In the genomic region with DNA sequence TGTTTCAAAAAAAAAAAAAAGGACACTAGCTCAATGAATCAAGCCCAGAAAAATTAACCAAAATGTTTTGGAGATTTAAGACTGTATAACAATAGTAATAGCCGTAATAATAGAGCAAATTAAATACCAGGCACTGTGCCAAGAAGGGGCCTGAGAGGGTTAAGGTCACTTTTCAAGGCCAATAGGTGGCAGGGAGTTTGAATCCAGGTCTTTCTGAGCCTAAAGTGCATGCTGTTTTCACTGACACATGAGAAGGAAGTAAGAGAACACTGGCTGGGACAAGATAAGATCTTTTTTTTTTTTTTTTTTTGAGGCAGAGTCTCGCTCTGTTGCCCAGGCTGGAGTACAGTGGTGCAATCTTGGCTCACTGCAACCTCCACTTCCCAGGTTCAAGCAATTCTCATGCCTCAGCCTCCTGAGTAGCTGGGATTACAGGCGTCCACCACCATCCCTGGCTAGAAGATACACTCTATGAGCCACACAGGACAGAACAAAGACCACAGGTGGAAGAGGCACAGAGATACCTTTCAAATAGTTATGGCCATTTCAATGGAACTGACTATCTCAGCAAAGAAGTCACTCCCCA, we compare ENCODE assay signal across 29 cellular contexts. TPM values are rescaled to one million over a fixed set of nuclear protein-coding genes. Genes with fewer than 3 reads are reported as not detected.
DNase-seq lines count a peak whose midpoint lies in the region; ATAC-seq, FAIRE-seq and TF ChIP-seq lines count a peak whose summit lies in the region.
"Had no signal": no experiment of that assay in that cellular context is flagged by ENCODE, and none has a peak within 500 bp of the region (broad histone marks: within the 10 kb centered on the region; RNA-seq: fewer than 3 reads in every experiment).

No MANE protein-coding gene starts in this region.

- H3K4me2 ChIP-seq in HepG2 (ENCODE audit: low read depth, low read length) (no peak overlapping the region), Loucy (ENCODE audit: low read depth, low read length, poor library complexity, severe bottlenecking) (peak overlapping the region; percentile 38), GM12878 (ENCODE audit: control insufficient read depth, insufficient read depth) (no peak overlapping the region)

- in situ Hi-C loops in HepG2 (cut with HindIII; ENCODE audit: extremely low pct_ligation_motif_present, low pct_unique_long_range_greater_than_20kb) (no loop called here), GM12878 (cut with MboI) (no loop called here), GM13976 (cut with MboI; ENCODE audit: low sequenced_read_pairs, unreplicated experiment) (no loop called here)

- H3K36me3 ChIP-seq in HepG2 (replicated peaks in 1 of 2; ENCODE audit: control insufficient read depth in 1 of 2, insufficient read depth in 2 of 2, low read length in 2 of 2) (no peaks in the 10 kb centered on the region), right lobe of liver (no peaks in the 10 kb centered on the region), Loucy (ENCODE audit: insufficient read depth, low read length) (no peaks in the 10 kb centered on the region), GM12878 (ENCODE audit: control insufficient read depth in 2 of 2, insufficient read depth in 2 of 2, low read length in 1 of 2) (no peaks in the 10 kb centered on the region)
- H3K36me3 ChIP-seq: HAP-1, MG63 had no signal

- RAD21 ChIA-PET in GM12878 (lab: Charles Lee; ENCODE audit: unreplicated experiment) = interaction anchor here (0.7 to 6.4 kb wide), 5 partner anchors 8 to 103 kb away, joined by 3 to 45 read pairs (median 7); no protein-coding TSS in a partner anchor

- TF ChIP-seq POLR2A in HepG2 (IDR thresholded peaks at IDR 0.05; ENCODE audit: insufficient read depth in 1 of 2, low read depth in 2 of 2, low read length in 2 of 2) (no peak), right lobe of liver (IDR thresholded peaks at IDR 0.05) (no peak), GM12878 (IDR thresholded peaks at IDR 0.05; ENCODE audit: low read depth, low read length) (no peak)

- H2AFZ ChIP-seq in HepG2 (ENCODE audit: low read length) (no peak overlapping the region), Loucy (ENCODE audit: low read length) (no peak overlapping the region), GM12878 (ENCODE audit: control insufficient read depth, low read depth, low read length) (no peak overlapping the region)

- H3K4me1 Mint-ChIP-seq in stimulated activated naive B cell treated with anti-CD40 and anti-IgM and Interleukin-4, amounts not matched to agents 10 μg/mL and 1 μg/mL and 100 μg/mL, for 72 hours = peaks cover 54 to 79% of the 10 kb centered on the region in 2 donors

- H3K79me2 ChIP-seq in HepG2 (ENCODE audit: insufficient read depth, low read length) = no peaks in the 10 kb centered on the region
- no peaks in the 10 kb centered on the region for H3K79me2 ChIP-seq in Loucy (ENCODE audit: insufficient read depth, low read length)
- H3K79me2 ChIP-seq in GM12878 (ENCODE audit: control insufficient read depth, insufficient read depth, low read length) = no peaks in the 10 kb centered on the region

- CTCF ChIA-PET in HepG2 (lab: Yijun Ruan, JAX; ENCODE audit: low intra/inter-chr PET ratio, low total read pairs) = no interaction called here
- CTCF ChIA-PET in GM12878 (lab: Yijun Ruan, JAX) = interaction anchor here (0.6 to 2.5 kb wide), 4 partner anchors 13 to 103 kb away, joined by 3 to 11 read pairs (median 4); no protein-coding TSS in a partner anchor

- TF ChIP-seq RAD21 in HepG2 (CRISPR knock-in tag; IDR thresholded peaks at IDR 0.05) (no peak), GM12878 (IDR thresholded peaks at IDR 0.05; ENCODE audit: insufficient read depth, low read depth, low read length) (no peak)

- no peak overlapping the region for H3K4me3 Mint-ChIP-seq in stimulated activated naive B cell treated with anti-CD40 and anti-IgM and Interleukin-4, amounts not matched to agents 10 μg/mL and 1 μg/mL and 100 μg/mL, for 72 hours
- H3K4me3 Mint-ChIP-seq: CD8-positive, alpha-beta memory T cell had no signal

- SMC1A ChIA-PET in GM12878 (lab: Charles Lee; ENCODE audit: uncharacterized antibody, unreplicated experiment) = interaction anchor here (1.5 to 17.4 kb wide), 4 partner anchors 13 to 103 kb away, joined by 4 to 237 read pairs (median 26); no protein-coding TSS in a partner anchor

- H3K9me2 ChIP-seq in Loucy (replicated peaks; ENCODE audit: low read depth, low read length) = no peaks in the 10 kb centered on the region

- TF ChIP-seq EP300 in HepG2 (IDR thresholded peaks at IDR 0.05; ENCODE audit: low read depth in 2 of 2, low read length in 2 of 2) = no peak
- TF ChIP-seq EP300 in HepG2 (CRISPR knock-in tag; IDR thresholded peaks at IDR 0.05; ENCODE audit: borderline replicate concordance) = no peak
- no peak for TF ChIP-seq EP300 in GM12878 (IDR thresholded peaks at IDR 0.05; ENCODE audit: borderline replicate concordance in 1 of 2, control insufficient read depth in 1 of 2, low read depth in 2 of 2, low read length in 2 of 2)

- DNase-seq in HepG2 (ENCODE audit: low spot score) = peak; percentile 21
- no peak for DNase-seq in right lobe of liver
- DNase-seq in GM12878 (ENCODE audit: low read depth, low spot score) = no peak
- no peak for DNase-seq in stimulated activated naive B cell treated with anti-CD40 and anti-IgM and Interleukin-4, amounts not matched to agents 10 μg/mL and 1 μg/mL and 100 μg/mL, for 72 hours
- no peak for DNase-seq in NK-92 treated with Interleukin-12 subunit alpha and Interleukin-12 subunit beta, amount 100 ng/mL, for 24 hours (lab: John Stamatoyannopoulos, UW)
- DNase-seq in DMS153 treated with DMSO at 0.1 percent for 48 hours (lab: John Stamatoyannopoulos, UW; ENCODE audit: unreplicated experiment) = no peak
- no peak for DNase-seq in GM13976 (ENCODE audit: low spot score)
- DNase-seq: C1 segment of cervical spinal cord; CD8-positive, alpha-beta memory T cell; GOT3; MG63; NCI-H1092; NCI-H1417 treated with DMSO at 0.1 percent for 48 hours; NCI-H1694 treated with DMSO at 0.1 percent for 48 hours; NCI-H2081; NCI-H2227 treated with DMSO at 0.1 percent for 48 hours; NCI-H526 treated with DMSO at 0.1 percent for 48 hours; SHP77 had no signal

- H3K4me1 ChIP-seq in HepG2 (ENCODE audit: insufficient read depth, low read length) (peaks cover 65% of the 10 kb centered on the region), right lobe of liver (peaks cover 0 to 40% (median 10%) of the 10 kb centered on the region in 4 donors), Loucy (ENCODE audit: insufficient read depth, low read length, poor library complexity, severe bottlenecking) (peaks cover 60% of the 10 kb centered on the region), GM12878 (ENCODE audit: control insufficient read depth, insufficient read depth, low read length) (peaks cover 69% of the 10 kb centered on the region)
- H3K4me1 ChIP-seq: HAP-1 had no signal

- H3K9ac ChIP-seq in HepG2 (ENCODE audit: insufficient read depth, low read depth, low read length) = no peak overlapping the region
- no peak overlapping the region for H3K9ac ChIP-seq in Loucy (ENCODE audit: low read depth, low read length, poor library complexity, severe bottlenecking)
- H3K9ac ChIP-seq in GM12878 (ENCODE audit: control insufficient read depth, insufficient read depth, low read length) = no peak overlapping the region

- H3K9me3 Mint-ChIP-seq in stimulated activated naive B cell treated with anti-CD40 and anti-IgM and Interleukin-4, amounts not matched to agents 10 μg/mL and 1 μg/mL and 100 μg/mL, for 72 hours = no peaks in the 10 kb centered on the region
- H3K9me3 Mint-ChIP-seq: CD8-positive, alpha-beta memory T cell had no signal

- H3K27me3 ChIP-seq in HepG2 (ENCODE audit: control insufficient read depth in 1 of 2, insufficient read depth in 2 of 2, low read length in 2 of 2) = peaks cover 0 to 1% of the 10 kb centered on the region in 2 experiments; a peak in 2 of 5 replicates
- no peaks in the 10 kb centered on the region for H3K27me3 ChIP-seq in right lobe of liver
- H3K27me3 ChIP-seq in Loucy (ENCODE audit: insufficient read depth, low read length, poor library complexity, severe bottlenecking) = no peaks in the 10 kb centered on the region
- H3K27me3 ChIP-seq in GM12878 (replicated peaks in 1 of 2; ENCODE audit: control insufficient read depth in 2 of 2, insufficient read depth in 2 of 2, low read length in 1 of 2) = no peaks in the 10 kb centered on the region

- 25% methylated on average over 3 of the region's 3 CpGs for WGBS in HepG2 (ENCODE audit: low lambda C conversion rate)
- 33% methylated on average over 1 of the region's 3 CpGs for WGBS in right lobe of liver (ENCODE audit: insufficient coverage, low coverage, low lambda C conversion rate, missing lambda C conversion rate)
- WGBS in GM12878 (ENCODE audit: insufficient coverage, insufficient replicate concordance, low lambda C conversion rate, missing lambda C conversion rate) = 74% methylated on average over 3 of the region's 3 CpGs

- H3K27ac ChIP-seq in HepG2 (ENCODE audit: extremely low read length, insufficient read depth, low read length) = no peak overlapping the region
- H3K27ac ChIP-seq in right lobe of liver = no peak overlapping the region
- H3K27ac ChIP-seq in GM12878 (ENCODE audit: control insufficient read depth, insufficient read depth) = 0 out of 2 replicates have a peak overlapping the region, but pooled peaks have one; percentile 13
- H3K27ac ChIP-seq: RWPE1 had no signal

- TF ChIP-seq CTCF in HepG2 (CRISPR knock-in tag; IDR thresholded peaks at IDR 0.05) (no peak), right lobe of liver (IDR thresholded peaks at IDR 0.05) (no peak), Loucy (conservative IDR thresholded peaks at IDR 0.05; ENCODE audit: low read length) (no peak), GM12878 (IDR thresholded peaks at IDR 0.05 in 2 of 3, conservative IDR thresholded peaks at IDR 0.05 in 1 of 3; ENCODE audit: control insufficient read depth in 2 of 3, extremely low read depth in 1 of 3, insufficient read depth in 1 of 3, low read depth in 3 of 3, low read length in 3 of 3) (no peak), GM13976 (IDR thresholded peaks at IDR 0.05; ENCODE audit: borderline replicate concordance, control extremely low read depth, extremely low read depth, insufficient read depth, missing control alignments) (no peak)

- intact Hi-C loops in HepG2 (cut with micrococcal nuclease; ENCODE audit: unreplicated experiment) = loop anchor here (5.0 kb wide), 1 partner anchor 188 kb away; a partner anchor contains a TSS
- intact Hi-C loops in right lobe of liver (cut with DNase I) = no loop called here
- intact Hi-C loops in GM12878 (cut with micrococcal nuclease; ENCODE audit: unreplicated experiment) = no loop called here

- H3K4me3 ChIP-seq in HepG2 (replicated peaks in 1 of 3; ENCODE audit: insufficient read depth in 1 of 3, low read depth in 2 of 3, low read length in 3 of 3) (no peak overlapping the region), right lobe of liver (no peak overlapping the region), Loucy (ENCODE audit: low read length, poor library complexity, severe bottlenecking) (no peak overlapping the region), GM12878 (no peak overlapping the region)
- H3K4me3 ChIP-seq: HAP-1, MG63 had no signal

- H3K27me3 Mint-ChIP-seq in stimulated activated naive B cell treated with anti-CD40 and anti-IgM and Interleukin-4, amounts not matched to agents 10 μg/mL and 1 μg/mL and 100 μg/mL, for 72 hours = no peaks in the 10 kb centered on the region

- H3F3A ChIP-seq in Loucy (ENCODE audit: low read depth) = peaks cover 8% of the 10 kb centered on the region; the same call in 1 of the 2 replicates

- POLR2A ChIA-PET in HepG2 (lab: Yijun Ruan, JAX) = no interaction called here
- POLR2A ChIA-PET in GM12878 (lab: Charles Lee) = interaction anchor here (1.0 kb wide), 1 partner anchor 132 kb away, joined by 3 read pairs; no protein-coding TSS in a partner anchor

- ATAC-seq in HepG2 (no peak), right lobe of liver (no peak), GM12878 (no peak)
- no peak for ATAC-seq in stimulated activated naive B cell treated with anti-CD40 and anti-IgM and Interleukin-4, amounts not matched to agents 10 μg/mL and 1 μg/mL and 100 μg/mL, for 72 hours (replicated peaks)
- ATAC-seq: Panc1 had no signal

- H3K27ac Mint-ChIP-seq in stimulated activated naive B cell treated with anti-CD40 and anti-IgM and Interleukin-4, amounts not matched to agents 10 μg/mL and 1 μg/mL and 100 μg/mL, for 72 hours = no peak overlapping the region

- no peaks in the 10 kb centered on the region for H3K9me3 ChIP-seq in HepG2 (ENCODE audit: low read length)
- H3K9me3 ChIP-seq in right lobe of liver = no peaks in the 10 kb centered on the region
- H3K9me3 ChIP-seq in Loucy (ENCODE audit: insufficient read depth, low read depth, low read length) = no peaks in the 10 kb centered on the region
- H3K9me3 ChIP-seq in GM12878 (replicated peaks; ENCODE audit: control insufficient read depth, insufficient read depth, low read length) = no peaks in the 10 kb centered on the region
- H3K9me3 ChIP-seq: HAP-1, MG63 had no signal

- FAIRE-seq in HepG2 (lab: Jason Lieb, UNC) (no peak), GM12878 (lab: Jason Lieb, UNC) (no peak)

- H4K20me1 ChIP-seq in HepG2 (ENCODE audit: insufficient read depth, low read length) (no peaks in the 10 kb centered on the region), Loucy (ENCODE audit: insufficient read depth, low read length, poor library complexity, severe bottlenecking) (no peaks in the 10 kb centered on the region), GM12878 (ENCODE audit: control insufficient read depth, insufficient read depth) (no peaks in the 10 kb centered on the region)

- peaks cover 0 to 1% of the 10 kb centered on the region in 2 donors for H3K36me3 Mint-ChIP-seq in stimulated activated naive B cell treated with anti-CD40 and anti-IgM and Interleukin-4, amounts not matched to agents 10 μg/mL and 1 μg/mL and 100 μg/mL, for 72 hours
- H3K36me3 Mint-ChIP-seq: CD8-positive, alpha-beta memory T cell had no signal

- BruUV-seq in HepG2 (replicated peaks; lab: Mats Ljungman, UMichigan) = no TSS peak
- no TSS peak for BruUV-seq in GM12878 (replicated peaks; lab: Mats Ljungman, UMichigan)

RNA-seq across cellular contexts. Expression of a gene that starts 7.7 kb away (rescaled TPM):
- total RNA-seq in HepG2 (2016; rRNA removed; fragmentation: Illumina TruSeq; extraction: Trizol) = not detected in 2 replicates
- not detected in 2 replicates for total RNA-seq in HepG2 (2016; cell fraction: cytosol; rRNA removed; fragmentation: Illumina TruSeq; extraction: Trizol; ENCODE audit: low read depth)
- total RNA-seq in HepG2 (2016; cell fraction: insoluble cytoplasmic fraction; rRNA removed; fragmentation: Illumina TruSeq; extraction: Trizol) = not detected in 2 replicates
- not detected in 2 replicates for total RNA-seq in HepG2 (2016; cell fraction: membrane; rRNA removed; fragmentation: Illumina TruSeq; extraction: Trizol)
- not detected in 2 replicates for total RNA-seq in HepG2 (2016; cell fraction: nucleus; rRNA removed; fragmentation: Illumina TruSeq; extraction: Trizol)
- 0.12 and 0.30 TPM in 2 replicates for polyA plus RNA-seq in HepG2 (2011; rRNA removed)
- polyA plus RNA-seq in HepG2 (2011; cell fraction: cytosol; rRNA removed) = 0.03 and 0.14 TPM in 2 replicates
- polyA plus RNA-seq in HepG2 (2011; cell fraction: nucleus; rRNA removed) = 0.12 TPM in 1 of 2 replicates, not detected in the other
- 0.31 and 1.2 TPM in 2 replicates for polyA plus RNA-seq in HepG2 (2012)
- polyA plus RNA-seq in HepG2 (2016; cell fraction: cytosol; fragmentation: Illumina TruSeq; extraction: Trizol; ENCODE audit: low read depth) = not detected in 2 replicates
- not detected in 2 replicates for polyA plus RNA-seq in HepG2 (2016; cell fraction: insoluble cytoplasmic fraction; fragmentation: Illumina TruSeq; extraction: Trizol; ENCODE audit: low read depth)
- polyA plus RNA-seq in HepG2 (2016; cell fraction: membrane; fragmentation: Illumina TruSeq; extraction: Trizol; ENCODE audit: low read depth) = not detected in 2 replicates
- polyA plus RNA-seq in HepG2 (2016; cell fraction: nucleus; fragmentation: Illumina TruSeq; extraction: Trizol; ENCODE audit: insufficient read depth, low read depth) = not detected in 2 replicates
- polyA minus RNA-seq in HepG2 (2011; rRNA and poly(A)+ RNA removed; ENCODE audit: low replicate concordance) = not detected in 2 replicates
- polyA minus RNA-seq in HepG2 (2011; cell fraction: cytosol; rRNA and poly(A)+ RNA removed) = not detected in 2 replicates
- not detected in 2 replicates for polyA minus RNA-seq in HepG2 (2011; cell fraction: nucleus; rRNA and poly(A)+ RNA removed)
- total RNA-seq in right lobe of liver = under 1 TPM in 3 of 6 experiments, not detected in 3; 0.30 to 0.64 (median 0.35) TPM
- 1.3 and 1.4 TPM in 2 replicates for total RNA-seq in GM12878 (2013; cell fraction: nucleolus; rRNA removed)
- total RNA-seq in GM12878 (2014; rRNA removed) = 2.8 and 2.9 TPM in 2 replicates
- total RNA-seq in GM12878 (2014; rRNA removed; fragmentation: Illumina TruSeq; extraction: Trizol) = 1.9 and 2.5 TPM in 2 replicates
- total RNA-seq in GM12878 (2021) = 2.3 and 2.8 TPM in 2 replicates
- 2.5 TPM for polyA plus RNA-seq in GM12878 (2011; ENCODE audit: low read depth)
- 0.05 and 0.06 TPM in 2 replicates for polyA plus RNA-seq in GM12878 (2011; rRNA removed)
- 0.03 and 0.08 TPM in 2 replicates for polyA plus RNA-seq in GM12878 (2011; cell fraction: cytosol; rRNA removed)
- polyA plus RNA-seq in GM12878 (2011; cell fraction: nucleus; rRNA removed) = not detected in 2 replicates
- polyA plus RNA-seq in GM12878 (2012) = 2.0 and 3.2 TPM in 2 replicates
- polyA plus RNA-seq in GM12878 (2014; fragmentation: Illumina TruSeq; extraction: Trizol) = 2.5 and 4.0 TPM in 2 replicates
- polyA plus RNA-seq in GM12878 (2014; fragmentation: Nextera tagmentation; extraction: Ambion mirVana) = 1 to 10 TPM; 1.8 to 3.1 TPM
- 2.8 and 3.1 TPM in 2 replicates for polyA plus RNA-seq in GM12878 (2014; rRNA removed)
- polyA plus RNA-seq in GM12878 (2016; fragmentation: Nextera tagmentation; extraction: Ambion mirVana) = 1 to 10 TPM in 1 of 2 experiments, under 1 TPM in 1; 0.53 to 1.1 TPM
- 0.10 TPM in 1 of 2 replicates, not detected in the other for polyA minus RNA-seq in GM12878 (2011; rRNA and poly(A)+ RNA removed)
- polyA minus RNA-seq in GM12878 (2011; cell fraction: cytosol; rRNA and poly(A)+ RNA removed) = not detected in 2 replicates
- 0.19 TPM in 1 of 2 replicates, not detected in the other for polyA minus RNA-seq in GM12878 (2011; cell fraction: nucleus; rRNA and poly(A)+ RNA removed)
- total RNA-seq: A172; CD8-positive, alpha-beta memory T cell; Daoy; G401; LHCN-M2; NCI-H460; T-helper 1 cell treated with Interleukin-12 subunit alpha and Interleukin-12 subunit beta and Interleukin-4 antibody, amounts not matched to agents 30 ng/mL and 1 ng/mL, for 36 hours had no signal
- polyA plus RNA-seq: CD8-positive, alpha-beta memory T cell had no signal

RNA-seq across cellular contexts. Expression of a gene that starts 34.6 kb away (rescaled TPM):
- total RNA-seq in HepG2 (2016; rRNA removed; fragmentation: Illumina TruSeq; extraction: Trizol) (0.86 TPM in 1 of 2 replicates, not detected in the other), right lobe of liver (not detected), GM12878 (2014; rRNA removed) (not detected in 2 replicates), GM12878 (2014; rRNA removed; fragmentation: Illumina TruSeq; extraction: Trizol) (not detected in 2 replicates), GM12878 (2021) (not detected in 2 replicates)
- 1.0 and 1.2 TPM in 2 replicates for total RNA-seq in HepG2 (2016; cell fraction: cytosol; rRNA removed; fragmentation: Illumina TruSeq; extraction: Trizol; ENCODE audit: low read depth)
- not detected in 2 replicates for total RNA-seq in HepG2 (2016; cell fraction: insoluble cytoplasmic fraction; rRNA removed; fragmentation: Illumina TruSeq; extraction: Trizol)
- 0.55 and 0.80 TPM in 2 replicates for total RNA-seq in HepG2 (2016; cell fraction: membrane; rRNA removed; fragmentation: Illumina TruSeq; extraction: Trizol)
- 1.1 TPM in 1 of 2 replicates, not detected in the other for total RNA-seq in HepG2 (2016; cell fraction: nucleus; rRNA removed; fragmentation: Illumina TruSeq; extraction: Trizol)
- polyA plus RNA-seq in HepG2 (2011; rRNA removed) (0.67 and 1.5 TPM in 2 replicates), GM12878 (2011; rRNA removed) (0.23 TPM in 1 of 2 replicates, not detected in the other), GM12878 (2014; fragmentation: Illumina TruSeq; extraction: Trizol) (not detected in 2 replicates), GM12878 (2014; fragmentation: Nextera tagmentation; extraction: Ambion mirVana) (not detected), GM12878 (2014; rRNA removed) (not detected in 2 replicates), GM12878 (2016; fragmentation: Nextera tagmentation; extraction: Ambion mirVana) (not detected)
- polyA plus RNA-seq in HepG2 (2011; cell fraction: cytosol; rRNA removed) = 0.24 and 0.36 TPM in 2 replicates
- polyA plus RNA-seq in HepG2 (2011; cell fraction: nucleus; rRNA removed) = 1.5 and 1.8 TPM in 2 replicates
- polyA plus RNA-seq in HepG2 (2012) = 2.0 TPM in 1 of 2 replicates, not detected in the other
- polyA plus RNA-seq in HepG2 (2016; cell fraction: cytosol; fragmentation: Illumina TruSeq; extraction: Trizol; ENCODE audit: low read depth) = 0.45 and 0.46 TPM in 2 replicates
- 0.96 TPM in 1 of 2 replicates, not detected in the other for polyA plus RNA-seq in HepG2 (2016; cell fraction: insoluble cytoplasmic fraction; fragmentation: Illumina TruSeq; extraction: Trizol; ENCODE audit: low read depth)
- polyA plus RNA-seq in HepG2 (2016; cell fraction: membrane; fragmentation: Illumina TruSeq; extraction: Trizol; ENCODE audit: low read depth) = 0.77 TPM in 1 of 2 replicates, not detected in the other
- polyA plus RNA-seq in HepG2 (2016; cell fraction: nucleus; fragmentation: Illumina TruSeq; extraction: Trizol; ENCODE audit: insufficient read depth, low read depth) = 2.1 TPM in 1 of 2 replicates, not detected in the other
- not detected in 2 replicates for polyA minus RNA-seq in HepG2 (2011; rRNA and poly(A)+ RNA removed; ENCODE audit: low replicate concordance)
- polyA minus RNA-seq in HepG2 (2011; cell fraction: cytosol; rRNA and poly(A)+ RNA removed) = not detected in 2 replicates
- polyA minus RNA-seq in HepG2 (2011; cell fraction: nucleus; rRNA and poly(A)+ RNA removed) = not detected in 2 replicates
- not detected in 2 replicates for total RNA-seq in GM12878 (2013; cell fraction: nucleolus; rRNA removed)
- not detected for polyA plus RNA-seq in GM12878 (2011; ENCODE audit: low read depth)
- not detected in 2 replicates for polyA plus RNA-seq in GM12878 (2011; cell fraction: cytosol; rRNA removed)
- polyA plus RNA-seq in GM12878 (2011; cell fraction: nucleus; rRNA removed) = 0.34 TPM in 1 of 2 replicates, not detected in the other
- polyA plus RNA-seq in GM12878 (2012) = not detected in 2 replicates
- polyA minus RNA-seq in GM12878 (2011; rRNA and poly(A)+ RNA removed) = not detected in 2 replicates
- not detected in 2 replicates for polyA minus RNA-seq in GM12878 (2011; cell fraction: cytosol; rRNA and poly(A)+ RNA removed)
- polyA minus RNA-seq in GM12878 (2011; cell fraction: nucleus; rRNA and poly(A)+ RNA removed) = not detected in 2 replicates
- total RNA-seq: A172; CD8-positive, alpha-beta memory T cell; Daoy; G401; HT-29; LHCN-M2; NCI-H460; T-helper 1 cell treated with Interleukin-12 subunit alpha and Interleukin-12 subunit beta and Interleukin-4 antibody, amounts not matched to agents 30 ng/mL and 1 ng/mL, for 36 hours had no signal
- polyA plus RNA-seq: CD8-positive, alpha-beta memory T cell had no signal

RNA-seq across cellular contexts. Expression of a gene that starts 57.7 kb away (rescaled TPM):
- 57.0 and 57.1 TPM in 2 replicates for total RNA-seq in HepG2 (2016; rRNA removed; fragmentation: Illumina TruSeq; extraction: Trizol)
- total RNA-seq in HepG2 (2016; cell fraction: cytosol; rRNA removed; fragmentation: Illumina TruSeq; extraction: Trizol; ENCODE audit: low read depth) = 52.1 and 71.1 TPM in 2 replicates
- total RNA-seq in HepG2 (2016; cell fraction: insoluble cytoplasmic fraction; rRNA removed; fragmentation: Illumina TruSeq; extraction: Trizol) = 55.0 and 64.5 TPM in 2 replicates
- total RNA-seq in HepG2 (2016; cell fraction: membrane; rRNA removed; fragmentation: Illumina TruSeq; extraction: Trizol) = 55.0 and 70.4 TPM in 2 replicates
- 35.2 and 39.1 TPM in 2 replicates for total RNA-seq in HepG2 (2016; cell fraction: nucleus; rRNA removed; fragmentation: Illumina TruSeq; extraction: Trizol)
- 50.8 and 71.8 TPM in 2 replicates for polyA plus RNA-seq in HepG2 (2011; rRNA removed)
- 60.5 and 71.9 TPM in 2 replicates for polyA plus RNA-seq in HepG2 (2011; cell fraction: cytosol; rRNA removed)
- polyA plus RNA-seq in HepG2 (2011; cell fraction: nucleus; rRNA removed) = 113 and 144 TPM in 2 replicates
- polyA plus RNA-seq in HepG2 (2012) = 58.5 and 76.3 TPM in 2 replicates
- polyA plus RNA-seq in HepG2 (2016; cell fraction: cytosol; fragmentation: Illumina TruSeq; extraction: Trizol; ENCODE audit: low read depth) = 63.4 and 84.5 TPM in 2 replicates
- 82.8 and 88.3 TPM in 2 replicates for polyA plus RNA-seq in HepG2 (2016; cell fraction: insoluble cytoplasmic fraction; fragmentation: Illumina TruSeq; extraction: Trizol; ENCODE audit: low read depth)
- polyA plus RNA-seq in HepG2 (2016; cell fraction: membrane; fragmentation: Illumina TruSeq; extraction: Trizol; ENCODE audit: low read depth) = 64.6 and 76.3 TPM in 2 replicates
- polyA plus RNA-seq in HepG2 (2016; cell fraction: nucleus; fragmentation: Illumina TruSeq; extraction: Trizol; ENCODE audit: insufficient read depth, low read depth) = 74.9 and 81.7 TPM in 2 replicates
- polyA minus RNA-seq in HepG2 (2011; rRNA and poly(A)+ RNA removed; ENCODE audit: low replicate concordance) = 16.2 and 41.7 TPM in 2 replicates
- 9.2 and 13.4 TPM in 2 replicates for polyA minus RNA-seq in HepG2 (2011; cell fraction: cytosol; rRNA and poly(A)+ RNA removed)
- 36.8 and 59.8 TPM in 2 replicates for polyA minus RNA-seq in HepG2 (2011; cell fraction: nucleus; rRNA and poly(A)+ RNA removed)
- 1 to 10 TPM; 1.0 to 4.0 (median 2.0) TPM for total RNA-seq in right lobe of liver
- total RNA-seq in GM12878 (2013; cell fraction: nucleolus; rRNA removed) = 230 and 233 TPM in 2 replicates
- total RNA-seq in GM12878 (2014; rRNA removed) = 59.5 and 68.0 TPM in 2 replicates
- 52.6 and 61.3 TPM in 2 replicates for total RNA-seq in GM12878 (2014; rRNA removed; fragmentation: Illumina TruSeq; extraction: Trizol)
- 57.8 and 64.9 TPM in 2 replicates for total RNA-seq in GM12878 (2021)
- 52.3 TPM for polyA plus RNA-seq in GM12878 (2011; ENCODE audit: low read depth)
- polyA plus RNA-seq in GM12878 (2011; rRNA removed) = 60.7 and 72.5 TPM in 2 replicates
- polyA plus RNA-seq in GM12878 (2011; cell fraction: cytosol; rRNA removed) = 78.7 and 92.1 TPM in 2 replicates
- polyA plus RNA-seq in GM12878 (2011; cell fraction: nucleus; rRNA removed) = 118 and 167 TPM in 2 replicates
- polyA plus RNA-seq in GM12878 (2012) = 23.7 and 29.9 TPM in 2 replicates
- polyA plus RNA-seq in GM12878 (2014; fragmentation: Illumina TruSeq; extraction: Trizol) = 90.7 and 102 TPM in 2 replicates
- polyA plus RNA-seq in GM12878 (2014; fragmentation: Nextera tagmentation; extraction: Ambion mirVana) = 10 to 100 TPM; 36.4 to 43.3 TPM
- 87.8 and 114 TPM in 2 replicates for polyA plus RNA-seq in GM12878 (2014; rRNA removed)
- polyA plus RNA-seq in GM12878 (2016; fragmentation: Nextera tagmentation; extraction: Ambion mirVana) = 10 to 100 TPM; 57.8 to 65.9 TPM
- 16.8 and 29.2 TPM in 2 replicates for polyA minus RNA-seq in GM12878 (2011; rRNA and poly(A)+ RNA removed)
- 10.3 and 13.2 TPM in 2 replicates for polyA minus RNA-seq in GM12878 (2011; cell fraction: cytosol; rRNA and poly(A)+ RNA removed)
- polyA minus RNA-seq in GM12878 (2011; cell fraction: nucleus; rRNA and poly(A)+ RNA removed) = 28.0 and 32.9 TPM in 2 replicates
- total RNA-seq: T-helper 1 cell treated with Interleukin-12 subunit alpha and Interleukin-12 subunit beta and Interleukin-4 antibody, amounts not matched to agents 30 ng/mL and 1 ng/mL, for 36 hours had no signal

Comparison
In these comparisons a context has a peak if more than half of its experiments do, and no peak if none do; other contexts are left out.
1. RNA of a gene that starts 57.7 kb away (total RNA-seq): 52.6 to 233 TPM in GM12878 and 35.2 to 71.1 TPM in HepG2; 1.0 to 4.0 TPM in right lobe of liver; every median in the first group is over 4 times any median in the second.